ENCODE assay signal across 10 cellular contexts in genomic region chr18:43129946-43130523, GRCh38. TPM values are rescaled to one million over a fixed set of nuclear protein-coding genes. Genes with fewer than 3 reads are reported as not detected.
DNase-seq lines count a peak whose midpoint lies in the region; ATAC-seq and TF ChIP-seq lines count a peak whose summit lies in the region.
"Had no signal": no experiment of that assay in that cellular context is flagged by ENCODE, and none has a peak within 500 bp of the region (broad histone marks: within the 10 kb centered on the region; RNA-seq: fewer than 3 reads in every experiment).

No MANE protein-coding gene starts in this region.

- H3K4me1 Mint-ChIP-seq in activated T-cell treated with anti-CD3 and anti-CD28 coated beads, Interleukin-2, amount 50 U/mL, for 24 hours (ENCODE audit: low read depth) = no peaks in the 10 kb centered on the region

- no peak for TF ChIP-seq POLR2A in tibial nerve (IDR thresholded peaks at IDR 0.05)

- H3K9me3 Mint-ChIP-seq in activated T-cell treated with anti-CD3 and anti-CD28 coated beads, Interleukin-2, amount 50 U/mL, for 24 hours = peaks cover 5% of the 10 kb centered on the region

- H3K36me3 Mint-ChIP-seq in activated T-cell treated with anti-CD3 and anti-CD28 coated beads, Interleukin-2, amount 50 U/mL, for 24 hours (ENCODE audit: low read depth) = no peaks in the 10 kb centered on the region

- no peak overlapping the region for H3K27ac ChIP-seq in tibial nerve
- H3K27ac ChIP-seq: thoracic aorta had no signal

- H3K27me3 Mint-ChIP-seq in activated T-cell treated with anti-CD3 and anti-CD28 coated beads, Interleukin-2, amount 50 U/mL, for 24 hours = no peaks in the 10 kb centered on the region

- no peak overlapping the region for H3K27ac Mint-ChIP-seq in activated T-cell treated with anti-CD3 and anti-CD28 coated beads, Interleukin-2, amount 50 U/mL, for 24 hours

- H3K9me3 ChIP-seq in tibial nerve = no peaks in the 10 kb centered on the region
- H3K9me3 ChIP-seq: thoracic aorta had no signal

- no peak for TF ChIP-seq EP300 in tibial nerve (IDR thresholded peaks at IDR 0.05)

- peak overlapping the region in 3 of 4 donors; percentile 19 to 39 (median 33) for H3K4me3 ChIP-seq in tibial nerve
- H3K4me3 ChIP-seq: thoracic aorta had no signal

- TF ChIP-seq CTCF in tibial nerve (IDR thresholded peaks at IDR 0.05) = no peak

- no peak overlapping the region for H3K4me3 Mint-ChIP-seq in activated T-cell treated with anti-CD3 and anti-CD28 coated beads, Interleukin-2, amount 50 U/mL, for 24 hours

- WGBS in tibial nerve, 2 donors = 44% methylated on average over 5 of the region's 5 CpGs

- DNase-seq in SHP77 (lab: John Stamatoyannopoulos, UW) (peak; percentile 8 to 28), SHP77 treated with DMSO at 0.1 percent for 48 hours (lab: John Stamatoyannopoulos, UW) (no peak), RPMI7951 (ENCODE audit: low read depth) (peak; percentile 52), iris pigment epithelial cell (ENCODE audit: low read depth) (peak; percentile 47), tibial nerve (ENCODE audit: low spot score in 2 of 2) (no peak), G401 (ENCODE audit: low spot score) (no peak)
- DNase-seq in activated T-cell treated with anti-CD3 and anti-CD28 coated beads, Interleukin-2, amount 50 U/mL, for 24 hours = no peak
- DNase-seq: cortex of kidney had no signal

- no peak for ATAC-seq in HG02852 (IDR thresholded peaks at IDR 0.05; ENCODE audit: unreplicated experiment)

- H3K36me3 ChIP-seq in tibial nerve = no peaks in the 10 kb centered on the region
- H3K36me3 ChIP-seq: thoracic aorta had no signal

- H3K4me1 ChIP-seq in tibial nerve = peaks cover 0 to 13% (median 0%) of the 10 kb centered on the region in 4 donors

- in situ Hi-C loops in G401 (cut with HindIII; ENCODE audit: low sequenced_read_pairs) = no loop called here

- H3K27me3 ChIP-seq in tibial nerve = no peaks in the 10 kb centered on the region

RNA-seq across cellular contexts. Expression of gene RIT2, which starts 14.6 kb away (rescaled TPM):
- not detected in 2 replicates for total RNA-seq in RPMI7951 (2014; rRNA removed; shearing (Covaris generic))
- not detected for total RNA-seq in tibial nerve
- not detected in 2 replicates for total RNA-seq in G401 (2014; rRNA removed; shearing (Covaris generic))
- total RNA-seq: thoracic aorta had no signal

Comparison
In these comparisons a context has a peak if more than half of its experiments do, and no peak if none do; other contexts are left out.
1. DNase-seq: peak in SHP77 (2 of 2), RPMI7951 (single experiment) and iris pigment epithelial cell (single experiment); none in SHP77 treated with DMSO at 0.1 percent for 48 hours (single experiment), tibial nerve (0 of 2), activated T-cell treated with anti-CD3 and anti-CD28 coated beads, Interleukin-2, amount 50 U/mL, for 24 hours (single experiment) and G401 (single experiment).